Comparison of ENCODE assay signal across 25 cellular contexts in the genomic region with DNA sequence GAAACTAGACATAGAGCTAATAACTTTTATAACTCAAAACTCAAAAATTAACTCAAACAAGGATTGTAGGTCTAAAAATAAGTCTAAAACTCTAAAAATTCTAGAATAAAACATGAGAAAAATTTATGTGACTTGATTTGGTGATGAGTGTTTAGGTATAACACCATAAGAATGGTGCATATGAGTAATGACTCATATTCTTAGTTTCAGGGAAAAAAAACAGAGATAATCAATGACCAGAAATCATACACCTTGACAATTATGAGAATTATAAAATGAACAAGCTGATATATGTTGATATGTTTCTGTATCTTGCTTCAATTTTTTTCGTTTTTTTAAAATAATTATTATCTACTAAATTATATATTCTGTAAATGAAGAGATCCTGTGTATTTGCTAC.
"Had no signal": no experiment of that assay in that cellular context is flagged by ENCODE, and none has a peak within 500 bp of the region (broad histone marks: within the 10 kb centered on the region; RNA-seq: fewer than 3 reads in every experiment).

No MANE protein-coding gene starts in this region.

- DNase-seq: activated CD4-positive, alpha-beta T cell treated with anti-CD3 and anti-CD28 coated beads for 36 hours; activated CD4-positive, alpha-beta T cell treated with anti-CD3 and anti-CD28 coated beads, Interleukin-2, amount 10 ng/mL, durations not matched to agents 7 days and 5 days; activated CD4-positive, alpha-beta T cell treated with anti-CD3 and anti-CD28 coated beads, Interleukin-2, amount 50 U/mL, for 48 hours; activated CD8-positive, alpha-beta T cell treated with anti-CD3 and anti-CD28 coated beads, Interleukin-2, amount 10 ng/mL, durations not matched to agents 7 days and 5 days; activated gamma-delta T cell; activated naive CD4-positive, alpha-beta T cell treated with Interleukin-2 at 50 U/mL for 16 hours; activated naive CD8-positive, alpha-beta T cell treated with anti-CD3 and anti-CD28 coated beads, Interleukin-2, amount 10 ng/mL, durations not matched to agents 7 days and 5 days; activated T-cell treated with anti-CD3 and anti-CD28 coated beads, Interleukin-2, amount 50 U/mL, for 24 hours; amygdala; MG63; NCI-H1048; NCI-H1105 treated with DMSO at 0.1 percent for 48 hours; NCI-H1436; NCI-H1694; NCI-H1930; NCI-H345; NCI-H524 treated with DMSO at 0.1 percent for 48 hours; SHP77; SJCRH30 had no signal

- H3K36me3 Mint-ChIP-seq: activated naive CD4-positive, alpha-beta T cell treated with anti-CD3 and anti-CD28 coated beads, Interleukin-2, amount 50 U/mL, for 24 hours; activated naive CD8-positive, alpha-beta T cell treated with anti-CD3 and anti-CD28 coated beads, Interleukin-2, amount 10 ng/mL, durations not matched to agents 7 days and 5 days had no signal

- H3K27me3 Mint-ChIP-seq: activated CD4-positive, alpha-beta T cell treated with anti-CD3 and anti-CD28 coated beads for 36 hours; activated CD4-positive, alpha-beta T cell treated with anti-CD3 and anti-CD28 coated beads, Interleukin-2, amount 10 ng/mL, durations not matched to agents 7 days and 5 days; activated naive CD4-positive, alpha-beta T cell treated with anti-CD3 and anti-CD28 coated beads, Interleukin-2, amount 50 U/mL, for 24 hours; activated naive CD8-positive, alpha-beta T cell treated with anti-CD3 and anti-CD28 coated beads, Interleukin-2, amount 10 ng/mL, durations not matched to agents 7 days and 5 days; activated T-cell treated with anti-CD3 and anti-CD28 coated beads, Interleukin-2, amount 50 U/mL, for 24 hours; central memory CD8-positive, alpha-beta T cell had no signal

- ATAC-seq: activated CD4-positive, alpha-beta T cell treated with anti-CD3 and anti-CD28 coated beads for 36 hours; activated CD8-positive, alpha-beta T cell treated with anti-CD3 and anti-CD28 coated beads, Interleukin-2, amount 10 ng/mL, durations not matched to agents 7 days and 5 days; Panc1 had no signal

- H3K9me3 Mint-ChIP-seq: activated CD4-positive, alpha-beta T cell treated with anti-CD3 and anti-CD28 coated beads, Interleukin-2, amount 10 ng/mL, durations not matched to agents 7 days and 5 days; central memory CD8-positive, alpha-beta T cell; T-helper 1 cell treated with Interleukin-12 subunit alpha and Interleukin-12 subunit beta and Interleukin-4 antibody, amounts not matched to agents 30 μg/mL and 1 μg/mL, for 36 hours had no signal

- H3K4me3 Mint-ChIP-seq: activated CD4-positive, alpha-beta T cell treated with anti-CD3 and anti-CD28 coated beads for 36 hours; activated CD4-positive, alpha-beta T cell treated with anti-CD3 and anti-CD28 coated beads, Interleukin-2, amount 10 ng/mL, durations not matched to agents 7 days and 5 days; activated CD8-positive, alpha-beta T cell treated with anti-CD3 and anti-CD28 coated beads, Interleukin-2, amount 10 ng/mL, durations not matched to agents 7 days and 5 days; activated naive CD4-positive, alpha-beta T cell treated with anti-CD3 and anti-CD28 coated beads, Interleukin-2, amount 50 U/mL, for 24 hours; activated naive CD8-positive, alpha-beta T cell treated with anti-CD3 and anti-CD28 coated beads, Interleukin-2, amount 10 ng/mL, durations not matched to agents 7 days and 5 days; activated T-cell treated with anti-CD3 and anti-CD28 coated beads, Interleukin-2, amount 50 U/mL, for 24 hours; central memory CD8-positive, alpha-beta T cell; T-helper 1 cell treated with Interleukin-12 subunit alpha and Interleukin-12 subunit beta and Interleukin-4 antibody, amounts not matched to agents 30 μg/mL and 1 μg/mL, for 36 hours; T-helper 2 cell treated with Interferon-gamma antibody and Interleukin-4, amounts not matched to agents 5 μg/mL and 100 μg/mL, for 36 hours had no signal

- H3K27ac Mint-ChIP-seq: activated CD4-positive, alpha-beta T cell treated with anti-CD3 and anti-CD28 coated beads for 36 hours; activated CD4-positive, alpha-beta T cell treated with anti-CD3 and anti-CD28 coated beads, Interleukin-2, amount 10 ng/mL, durations not matched to agents 7 days and 5 days; activated CD8-positive, alpha-beta T cell treated with anti-CD3 and anti-CD28 coated beads, Interleukin-2, amount 10 ng/mL, durations not matched to agents 7 days and 5 days; activated naive CD4-positive, alpha-beta T cell treated with anti-CD3 and anti-CD28 coated beads, Interleukin-2, amount 50 U/mL, for 24 hours; activated naive CD8-positive, alpha-beta T cell treated with anti-CD3 and anti-CD28 coated beads, Interleukin-2, amount 10 ng/mL, durations not matched to agents 7 days and 5 days; activated T-cell treated with anti-CD3 and anti-CD28 coated beads, Interleukin-2, amount 50 U/mL, for 24 hours; activated T-helper 2 cell treated with anti-CD3 and anti-CD28 coated beads, Interferon-gamma antibody, Interleukin-2, Interleukin-4, amounts not matched to agents 10 μg/mL and 5 μg/mL and 100 μg/mL, durations not matched to agents 14 hours and 24 hours and 36 hours; T-helper 1 cell treated with Interleukin-12 subunit alpha and Interleukin-12 subunit beta and Interleukin-4 antibody, amounts not matched to agents 30 μg/mL and 1 μg/mL, for 36 hours; T-helper 2 cell treated with Interferon-gamma antibody and Interleukin-4, amounts not matched to agents 5 μg/mL and 100 μg/mL, for 36 hours had no signal

- H3K4me1 Mint-ChIP-seq: activated CD4-positive, alpha-beta T cell treated with anti-CD3 and anti-CD28 coated beads for 36 hours; activated CD4-positive, alpha-beta T cell treated with anti-CD3 and anti-CD28 coated beads, Interleukin-2, amount 10 ng/mL, durations not matched to agents 7 days and 5 days; activated naive CD4-positive, alpha-beta T cell treated with anti-CD3 and anti-CD28 coated beads, Interleukin-2, amount 50 U/mL, for 24 hours; activated naive CD8-positive, alpha-beta T cell treated with anti-CD3 and anti-CD28 coated beads, Interleukin-2, amount 10 ng/mL, durations not matched to agents 7 days and 5 days; central memory CD8-positive, alpha-beta T cell had no signal
